21 cellular contexts compared by ENCODE assay signal in the genomic region with DNA sequence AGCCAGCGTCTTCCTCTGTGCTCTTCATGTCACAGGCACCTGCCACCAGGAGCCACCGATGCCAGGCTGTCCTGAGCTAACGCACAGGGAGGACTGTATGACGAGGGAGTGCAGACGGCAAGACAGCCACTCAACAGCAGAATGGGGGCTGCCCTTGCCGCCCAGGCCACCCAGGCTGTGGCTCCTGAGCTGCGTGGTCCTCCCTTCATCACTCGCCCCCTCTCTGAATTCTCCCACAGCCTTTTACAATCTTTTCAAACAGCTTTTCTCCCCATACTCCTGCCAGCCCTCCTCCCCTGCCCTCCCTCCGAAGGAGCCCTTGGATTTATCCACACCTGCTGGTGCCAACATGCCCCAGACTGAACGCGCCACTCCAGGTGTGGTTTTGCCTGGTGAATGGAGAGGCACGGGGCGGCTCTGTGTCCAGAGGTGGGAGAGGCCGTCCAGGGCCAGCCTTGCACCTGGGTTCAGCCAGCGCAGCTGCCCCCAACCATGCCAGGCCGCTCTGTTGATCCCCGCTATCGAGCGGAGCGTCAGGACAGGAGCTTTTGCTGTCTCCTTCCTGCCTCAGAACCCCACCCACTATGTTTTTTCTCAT. TPM values are rescaled to one million over a fixed set of nuclear protein-coding genes. Genes with fewer than 3 reads are reported as not detected.
DNase-seq lines count a peak whose midpoint lies in the region; ATAC-seq, FAIRE-seq and TF ChIP-seq lines count a peak whose summit lies in the region.
"Had no signal": no experiment of that assay in that cellular context is flagged by ENCODE, and none has a peak within 500 bp of the region (broad histone marks: within the 10 kb centered on the region; RNA-seq: fewer than 3 reads in every experiment).

No MANE protein-coding gene starts in this region.

- no peak for TF ChIP-seq POLR2A in body of pancreas (IDR thresholded peaks at IDR 0.05)

- H3K4me1 Mint-ChIP-seq in activated CD4-positive, alpha-beta T cell treated with anti-CD3 and anti-CD28 coated beads, Interleukin-2, amount 10 ng/mL, durations not matched to agents 24 days and 14 days = peaks cover 3% of the 10 kb centered on the region

- no peak for TF ChIP-seq CTCF in body of pancreas (IDR thresholded peaks at IDR 0.05)
- no peak for TF ChIP-seq CTCF in pancreas (IDR thresholded peaks at IDR 0.05)
- no peak for TF ChIP-seq CTCF in brain microvascular endothelial cell (IDR thresholded peaks at IDR 0.05; ENCODE audit: low read depth, low read length, missing control alignments)

- in situ Hi-C loops in brain microvascular endothelial cell (cut with HindIII; ENCODE audit: low pct_ligation_motif_present, low sequenced_read_pairs) = no loop called here

- no peak for DNase-seq in activated CD4-positive, alpha-beta T cell treated with anti-CD3 and anti-CD28 coated beads, Interleukin-2, amount 10 ng/mL, durations not matched to agents 24 days and 14 days
- no peak for DNase-seq in activated CD4-positive, alpha-beta T cell treated with anti-CD3 and anti-CD28 coated beads for 4 hours
- DNase-seq in body of pancreas (peak in 1 of 4 donors; percentile 49), left colon (no peak), pancreas (no peak), brain microvascular endothelial cell (no peak), NCI-H1048 (lab: John Stamatoyannopoulos, UW) (no peak)
- DNase-seq: BE2C; CD4-positive, alpha-beta memory T cell; DMS153; DMS79 treated with DMSO at 0.1 percent for 48 hours; EL; GM23248 had no signal

- H3K9me3 Mint-ChIP-seq in activated CD4-positive, alpha-beta T cell treated with anti-CD3 and anti-CD28 coated beads, Interleukin-2, amount 10 ng/mL, durations not matched to agents 24 days and 14 days = no peaks in the 10 kb centered on the region

- peaks cover 23% of the 10 kb centered on the region for H3K27me3 Mint-ChIP-seq in activated CD4-positive, alpha-beta T cell treated with anti-CD3 and anti-CD28 coated beads, Interleukin-2, amount 10 ng/mL, durations not matched to agents 24 days and 14 days

- peaks cover 0 to 13% of the 10 kb centered on the region in 2 donors for H3K27me3 ChIP-seq in body of pancreas
- H3K27me3 ChIP-seq in pancreas = no peaks in the 10 kb centered on the region
- H3K27me3 ChIP-seq in brain microvascular endothelial cell (replicated peaks) = peaks cover 13% of the 10 kb centered on the region

- H3K4me1 ChIP-seq in body of pancreas = no peaks in the 10 kb centered on the region
- H3K4me1 ChIP-seq in pancreas = no peaks in the 10 kb centered on the region
- H3K4me1 ChIP-seq: A549, BE2C had no signal

- H3K9me3 ChIP-seq in body of pancreas (no peaks in the 10 kb centered on the region), pancreas (no peaks in the 10 kb centered on the region)
- H3K9me3 ChIP-seq: A549, BE2C had no signal

- intact Hi-C loops in activated CD4-positive, alpha-beta T cell treated with anti-CD3 and anti-CD28 coated beads, Interleukin-2, amount 10 ng/mL, durations not matched to agents 24 days and 14 days (cut with micrococcal nuclease) = loop anchor here (10.0 kb wide), 1 partner anchor 1056 kb away; no protein-coding TSS in a partner anchor
- intact Hi-C loops in body of pancreas (cut with DNase I) (no loop called here), left colon (cut with DNase I, micrococcal nuclease) (no loop called here), pancreas (cut with DNase I) (no loop called here)

- H3K36me3 ChIP-seq in body of pancreas (replicated peaks in 1 of 2; ENCODE audit: insufficient read depth in 1 of 2, low read depth in 2 of 2) (no peaks in the 10 kb centered on the region), pancreas (no peaks in the 10 kb centered on the region), brain microvascular endothelial cell (replicated peaks) (no peaks in the 10 kb centered on the region)
- H3K36me3 ChIP-seq: BE2C had no signal

- H3K4me3 Mint-ChIP-seq in activated CD4-positive, alpha-beta T cell treated with anti-CD3 and anti-CD28 coated beads, Interleukin-2, amount 10 ng/mL, durations not matched to agents 24 days and 14 days = no peak overlapping the region
- H3K4me3 Mint-ChIP-seq: CD4-positive, alpha-beta memory T cell had no signal

- H3K4me3 ChIP-seq in body of pancreas (no peak overlapping the region), pancreas (no peak overlapping the region), brain microvascular endothelial cell (ENCODE audit: low read depth, low read length) (no peak overlapping the region)
- H3K4me3 ChIP-seq: A549, GM23248 had no signal

- H3K27ac ChIP-seq in body of pancreas (no peak overlapping the region), pancreas (no peak overlapping the region), brain microvascular endothelial cell (no peak overlapping the region)
- H3K27ac ChIP-seq: A549, C4-2B, GM23248 had no signal

- ATAC-seq in body of pancreas (peak; percentile 7), left colon (peak; percentile 41), pancreas (peak; percentile 33 to 74 (median 55)), HG03095 (IDR thresholded peaks at IDR 0.05; ENCODE audit: unreplicated experiment) (no peak)

- WGBS in body of pancreas, 2 donors = 43 to 55% methylated on average over 20 of the region's 20 CpGs
- WGBS in pancreas, 2 donors = 50 to 51% methylated on average over 20 of the region's 20 CpGs

- peak overlapping the region; percentile 6 for H3K27ac Mint-ChIP-seq in activated CD4-positive, alpha-beta T cell treated with anti-CD3 and anti-CD28 coated beads, Interleukin-2, amount 10 ng/mL, durations not matched to agents 24 days and 14 days

- no peak for FAIRE-seq in pancreas (lab: Jason Lieb, UNC)
- FAIRE-seq: A549, G401.6, GM12891, H54 had no signal

- no peaks in the 10 kb centered on the region for H3K36me3 Mint-ChIP-seq in activated CD4-positive, alpha-beta T cell treated with anti-CD3 and anti-CD28 coated beads, Interleukin-2, amount 10 ng/mL, durations not matched to agents 24 days and 14 days (ENCODE audit: low read depth)
- H3K36me3 Mint-ChIP-seq: CD4-positive, alpha-beta memory T cell had no signal

RNA-seq across cellular contexts. Expression of gene OVOL1, which starts 22.0 kb away (rescaled TPM):
- 0.07 TPM in 1 of 2 replicates, not detected in the other for total RNA-seq in activated CD4-positive, alpha-beta T cell treated with anti-CD3 and anti-CD28 coated beads, Interleukin-2, amount 10 ng/mL, durations not matched to agents 24 days and 14 days
- total RNA-seq in body of pancreas (1 to 10 TPM in 1 of 2 donors, under 1 TPM in 1; 0.78 to 1.3 TPM), left colon (10 to 100 TPM; 29.5 to 35.9 TPM), pancreas (1 to 10 TPM; 1.1 to 5.6 (median 1.8) TPM)
- 1 to 10 TPM; 1.9 TPM for polyA plus RNA-seq in pancreas
- total RNA-seq: CD4-positive, alpha-beta memory T cell; GM23248 had no signal
- polyA plus RNA-seq: A549; AG04450; CD4-positive, alpha-beta memory T cell; GM23248 had no signal

RNA-seq across cellular contexts. Expression of gene SNX32, which starts 24.9 kb away (rescaled TPM):
- 1.2 and 2.1 TPM in 2 replicates for total RNA-seq in activated CD4-positive, alpha-beta T cell treated with anti-CD3 and anti-CD28 coated beads, Interleukin-2, amount 10 ng/mL, durations not matched to agents 24 days and 14 days
- total RNA-seq in body of pancreas (under 1 TPM in 1 of 2 donors, not detected in 1; 0.26 TPM), left colon (1 to 10 TPM; 1.6 to 3.8 TPM), pancreas (under 1 TPM in 4 of 6 donors, not detected in 2; 0.12 to 0.75 (median 0.43) TPM)
- polyA plus RNA-seq in pancreas = under 1 TPM; 0.23 to 0.30 TPM
- total RNA-seq: GM23248, HT-29 had no signal

RNA-seq across cellular contexts. Expression of gene AP5B1, which starts 28.1 kb away (rescaled TPM):
- 20.1 and 21.1 TPM in 2 replicates for total RNA-seq in activated CD4-positive, alpha-beta T cell treated with anti-CD3 and anti-CD28 coated beads, Interleukin-2, amount 10 ng/mL, durations not matched to agents 24 days and 14 days
- 10 to 100 TPM; 18.2 to 33.9 TPM for total RNA-seq in body of pancreas
- total RNA-seq in left colon = 10 to 100 TPM; 21.7 to 22.4 TPM
- total RNA-seq in pancreas = 10 to 100 TPM; 10.2 to 12.7 (median 11.5) TPM
- polyA plus RNA-seq in pancreas = 10 to 100 TPM in 1 of 2 donors, 1 to 10 TPM in 1; 4.2 to 10.4 TPM

RNA-seq across cellular contexts. Expression of gene CFL1, which starts 49.1 kb away (rescaled TPM):
- total RNA-seq in activated CD4-positive, alpha-beta T cell treated with anti-CD3 and anti-CD28 coated beads, Interleukin-2, amount 10 ng/mL, durations not matched to agents 24 days and 14 days = 1,047 and 1,065 TPM in 2 replicates
- total RNA-seq in body of pancreas (100 to 1,000 TPM; 190 to 412 TPM), left colon (1,000 to 10,000 TPM; 1,740 to 2,016 TPM), pancreas (100 to 1,000 TPM in 4 of 6 donors, 10 to 100 TPM in 2; 87.8 to 311 (median 148) TPM)
- polyA plus RNA-seq in pancreas = 100 to 1,000 TPM; 164 to 231 TPM

RNA-seq across cellular contexts. Expression of gene MUS81, which starts 51.4 kb away (rescaled TPM):
- total RNA-seq in activated CD4-positive, alpha-beta T cell treated with anti-CD3 and anti-CD28 coated beads, Interleukin-2, amount 10 ng/mL, durations not matched to agents 24 days and 14 days = 77.4 and 80.5 TPM in 2 replicates
- 10 to 100 TPM; 38.2 to 40.5 TPM for total RNA-seq in body of pancreas
- total RNA-seq in left colon = 10 to 100 TPM; 55.7 to 63.4 TPM
- total RNA-seq in pancreas = 10 to 100 TPM; 12.7 to 29.5 (median 18.0) TPM
- polyA plus RNA-seq in pancreas = 10 to 100 TPM; 60.7 to 62.6 TPM

Comparison
In these comparisons a context has a peak if more than half of its experiments do, and no peak if none do; other contexts are left out.
1. RNA of gene OVOL1, which starts 22.0 kb away (total RNA-seq): 29.5 to 35.9 TPM in left colon; 1.1 to 5.6 TPM in pancreas, 0.78 to 1.3 TPM in body of pancreas and 0.07 TPM in activated CD4-positive, alpha-beta T cell treated with anti-CD3 and anti-CD28 coated beads, Interleukin-2, amount 10 ng/mL, durations not matched to agents 24 days and 14 days; every median in the first group is over 4 times any median in the second.